In genomic region chr11:85769758-85770157, GRCh38 we compare ENCODE assay signal across 19 cellular contexts.
"Had no signal": no experiment of that assay in that cellular context is flagged by ENCODE, and none has a peak within 500 bp of the region (broad histone marks: within the 10 kb centered on the region; RNA-seq: fewer than 3 reads in every experiment).

No MANE protein-coding gene starts in this region.

- H3K27me3 Mint-ChIP-seq: activated CD4-positive, alpha-beta memory T cell treated with anti-CD3 and anti-CD28 coated beads, Interleukin-2, amount 10 ng/mL, durations not matched to agents 7 days and 5 days; activated CD4-positive, alpha-beta T cell treated with anti-CD3 and anti-CD28 coated beads, Interleukin-2, amount 10 ng/mL, durations not matched to agents 24 days and 14 days; activated naive CD4-positive, alpha-beta T cell treated with anti-CD3 and anti-CD28 coated beads, Interleukin-2, amount 10 ng/mL, durations not matched to agents 7 days and 5 days; naive thymus-derived CD4-positive, alpha-beta T cell; stimulated activated naive B cell treated with anti-CD40 and anti-IgM and Interleukin-4, amounts not matched to agents 10 μg/mL and 1 μg/mL and 100 μg/mL, for 72 hours had no signal

- H3K4me1 Mint-ChIP-seq: stimulated activated naive B cell treated with anti-CD40 and anti-IgM and Interleukin-4, amounts not matched to agents 10 μg/mL and 1 μg/mL and 100 μg/mL, for 72 hours had no signal

- ATAC-seq: activated CD4-positive, CD25-positive, alpha-beta regulatory T cell treated with anti-CD3 and anti-CD28 coated beads, Interleukin-2, amount 50 U/mL, for 24 hours; activated T-cell treated with anti-CD3 and anti-CD28 coated beads, Interleukin-2, amount 50 U/mL, for 72 hours; body of pancreas; heart right ventricle; lower lobe of right lung; naive thymus-derived CD4-positive, alpha-beta T cell; sciatic nerve; stimulated activated naive B cell treated with anti-CD40 and anti-IgM and Interleukin-4, amounts not matched to agents 10 μg/mL and 1 μg/mL and 100 μg/mL, for 72 hours had no signal

- H3K9me3 Mint-ChIP-seq: activated CD4-positive, alpha-beta memory T cell treated with anti-CD3 and anti-CD28 coated beads, Interleukin-2, amount 10 ng/mL, durations not matched to agents 7 days and 5 days; stimulated activated naive B cell treated with anti-CD40 and anti-IgM and Interleukin-4, amounts not matched to agents 10 μg/mL and 1 μg/mL and 100 μg/mL, for 72 hours had no signal

- DNase-seq: activated CD4-positive, alpha-beta memory T cell treated with anti-CD3 and anti-CD28 coated beads, Interleukin-2, amount 10 ng/mL, durations not matched to agents 7 days and 5 days; activated CD4-positive, alpha-beta T cell treated with anti-CD3 and anti-CD28 coated beads, Interleukin-2, amount 10 ng/mL, durations not matched to agents 24 days and 14 days; activated effector memory CD4-positive, alpha-beta T cell treated with anti-CD3 and anti-CD28 coated beads, Interleukin-2, amount 50 U/mL, for 16 hours; activated naive CD4-positive, alpha-beta T cell treated with anti-CD3 and anti-CD28 coated beads, Interleukin-2, amount 10 ng/mL, durations not matched to agents 7 days and 5 days; activated T-cell treated with anti-CD3 and anti-CD28 coated beads, Interleukin-2, amount 50 U/mL, for 72 hours; anterior cingulate cortex; body of pancreas; heart right ventricle; kidney; lower lobe of right lung; naive thymus-derived CD4-positive, alpha-beta T cell; small intestine; stimulated activated CD4-positive, alpha-beta T cell treated with anti-CD3 and anti-CD28 coated beads, Interleukin-2, amount 100 ng/mL, for 24 hours; stimulated activated naive B cell treated with anti-CD40 and anti-IgM and Interleukin-4, amounts not matched to agents 10 μg/mL and 1 μg/mL and 100 μg/mL, for 72 hours; substantia nigra; tibial artery had no signal

- H3K27ac Mint-ChIP-seq: activated CD4-positive, alpha-beta memory T cell treated with anti-CD3 and anti-CD28 coated beads, Interleukin-2, amount 10 ng/mL, durations not matched to agents 7 days and 5 days; activated naive CD4-positive, alpha-beta T cell treated with anti-CD3 and anti-CD28 coated beads, Interleukin-2, amount 10 ng/mL, durations not matched to agents 7 days and 5 days; activated T-cell treated with anti-CD3 and anti-CD28 coated beads, Interleukin-2, amount 50 U/mL, for 72 hours; stimulated activated naive B cell treated with anti-CD40 and anti-IgM and Interleukin-4, amounts not matched to agents 10 μg/mL and 1 μg/mL and 100 μg/mL, for 72 hours; T-helper 2 cell treated with Interferon-gamma antibody and Interleukin-4, amounts not matched to agents 5 μg/mL and 100 μg/mL, for 36 hours had no signal

- H3K36me3 Mint-ChIP-seq: stimulated activated naive B cell treated with anti-CD40 and anti-IgM and Interleukin-4, amounts not matched to agents 10 μg/mL and 1 μg/mL and 100 μg/mL, for 72 hours had no signal

- H3K4me3 Mint-ChIP-seq: activated CD4-positive, alpha-beta memory T cell treated with anti-CD3 and anti-CD28 coated beads, Interleukin-2, amount 10 ng/mL, durations not matched to agents 7 days and 5 days; activated CD4-positive, alpha-beta T cell treated with anti-CD3 and anti-CD28 coated beads, Interleukin-2, amount 10 ng/mL, durations not matched to agents 24 days and 14 days; activated naive CD4-positive, alpha-beta T cell treated with anti-CD3 and anti-CD28 coated beads, Interleukin-2, amount 10 ng/mL, durations not matched to agents 7 days and 5 days; naive thymus-derived CD4-positive, alpha-beta T cell; stimulated activated naive B cell treated with anti-CD40 and anti-IgM and Interleukin-4, amounts not matched to agents 10 μg/mL and 1 μg/mL and 100 μg/mL, for 72 hours; T-helper 2 cell treated with Interferon-gamma antibody and Interleukin-4, amounts not matched to agents 5 μg/mL and 100 μg/mL, for 36 hours had no signal
